In genomic region chr6:53483423-53484353, GRCh38 we compare ENCODE assay signal across 1 cellular context.
A peak's percentile ranks its signal among the peaks of the same experiment; 100 is the strongest.
TF ChIP-seq lines count a peak whose summit lies in the region.

No MANE protein-coding gene starts in this region.

TF ChIP-seq in K562, 482 proteins besides CTCF, POLR2A, EP300 and RAD21 (continued from another document and continues in another):
- TF ChIP-seq BCLAF1 (IDR thresholded peaks at IDR 0.05; ENCODE audit: borderline replicate concordance in 1 of 2, control insufficient read depth in 1 of 2, low read depth in 2 of 2, low read length in 1 of 2), result no peak
- TF ChIP-seq KDM1A (IDR thresholded peaks at IDR 0.05), result peak; percentile 76 to 81
- peak; percentile 78 for TF ChIP-seq SMARCA4 (IDR thresholded peaks at IDR 0.05)
- TF ChIP-seq VEZF1 (CRISPR knock-in tag; IDR thresholded peaks at IDR 0.05), result peak; percentile 26; the same call in 1 of the 2 replicates
- TF ChIP-seq CHCHD3 (CRISPR knock-in tag; IDR thresholded peaks at IDR 0.05), result no peak
- 0 out of 2 replicates have a peak, but pooled peaks have one; percentile 27 for TF ChIP-seq SMARCE1 (IDR thresholded peaks at IDR 0.05)
- TF ChIP-seq L3MBTL2 (IDR thresholded peaks at IDR 0.05), result peak; percentile 70; the same call in 1 of the 2 replicates
- TF ChIP-seq SMAD4 (CRISPR knock-in tag; conservative IDR thresholded peaks at IDR 0.05), result 0 out of 2 replicates have a peak, but pooled peaks have one; percentile 28
- TF ChIP-seq RBM39 (optimal IDR thresholded peaks at IDR 0.05; ENCODE audit: low read depth, low read length), result no peak
- peak; percentile 95 for TF ChIP-seq ZNF384 (IDR thresholded peaks at IDR 0.05; ENCODE audit: low read depth, low read length)
- TF ChIP-seq MLLT1 (IDR thresholded peaks at IDR 0.05), result no peak
- TF ChIP-seq ZNF668 (CRISPR knock-in tag; IDR thresholded peaks at IDR 0.05), result no peak
- TF ChIP-seq BDP1 (IDR thresholded peaks at IDR 0.05; ENCODE audit: insufficient read depth, insufficient read length), result no peak
- TF ChIP-seq HES1 (IDR thresholded peaks at IDR 0.05; ENCODE audit: low read depth), result peak; percentile 86
- TF ChIP-seq HMBOX1 (IDR thresholded peaks at IDR 0.05), result peak; percentile 58; the same call in 1 of the 2 replicates
- TF ChIP-seq ASH1L (IDR thresholded peaks at IDR 0.05; ENCODE audit: borderline replicate concordance, low read depth, partially characterized antibody), result no peak
- TF ChIP-seq OTX1 (CRISPR knock-in tag; IDR thresholded peaks at IDR 0.05), result no peak
- no peak for TF ChIP-seq ZKSCAN8 (CRISPR knock-in tag; IDR thresholded peaks at IDR 0.05)
- no peak for TF ChIP-seq KLF1 (tag; IDR thresholded peaks at IDR 0.05)
- TF ChIP-seq NFE2 (IDR thresholded peaks at IDR 0.05; ENCODE audit: low read depth), result peak; percentile 51; the same call in 1 of the 2 replicates
- TF ChIP-seq SAP30 (IDR thresholded peaks at IDR 0.05; ENCODE audit: borderline replicate concordance, insufficient read depth, low read depth, low read length, poor library complexity, severe bottlenecking), result no peak
- no peak for TF ChIP-seq KLF13 (tag; IDR thresholded peaks at IDR 0.05; ENCODE audit: borderline replicate concordance, low read depth)
- peak; percentile 51; the same call in 1 of the 2 replicates for TF ChIP-seq PKNOX1 (IDR thresholded peaks at IDR 0.05)
- no peak for TF ChIP-seq HEY1 (CRISPR knock-in tag; IDR thresholded peaks at IDR 0.05; ENCODE audit: borderline replicate concordance)
- TF ChIP-seq ZNF780A (CRISPR knock-in tag; IDR thresholded peaks at IDR 0.05), result no peak
- TF ChIP-seq ZNF639 (CRISPR knock-in tag; conservative IDR thresholded peaks at IDR 0.05 in 1 of 2, IDR thresholded peaks at IDR 0.05 in 1 of 2), result peak in 1 of 2 experiments; percentile 59; a peak in 1 of 4 replicates
- no peak for TF ChIP-seq ATF3 (IDR thresholded peaks at IDR 0.05)
- no peak for TF ChIP-seq ATF3 (CRISPR knock-in tag; conservative IDR thresholded peaks at IDR 0.05)
- peak; percentile 83 for TF ChIP-seq MYC (IDR thresholded peaks at IDR 0.05; ENCODE audit: low read depth, low read length)
- TF ChIP-seq MYC (CRISPR knock-in tag; IDR thresholded peaks at IDR 0.05; ENCODE audit: borderline replicate concordance, low read depth), result no peak
- peak; percentile 49 for TF ChIP-seq CXXC5 (CRISPR knock-in tag; IDR thresholded peaks at IDR 0.05)
- no peak for TF ChIP-seq DNMT1 (IDR thresholded peaks at IDR 0.05)
- TF ChIP-seq ZNF696 (CRISPR knock-in tag; conservative IDR thresholded peaks at IDR 0.05), result no peak
- peak; percentile 83 for TF ChIP-seq GATA2 (CRISPR knock-in tag; IDR thresholded peaks at IDR 0.05)
- 0 out of 2 replicates have a peak, but pooled peaks have one; percentile 35 for TF ChIP-seq LEF1 (IDR thresholded peaks at IDR 0.05)
- peak in 1 of 2 experiments; percentile 58; a peak in 2 of 4 replicates for TF ChIP-seq HDAC1 (IDR thresholded peaks at IDR 0.05)
- peak; percentile 38 for TF ChIP-seq NFYB (IDR thresholded peaks at IDR 0.05; ENCODE audit: extremely low read depth, insufficient read length)
- peak; percentile 38 for TF ChIP-seq MEIS2 (IDR thresholded peaks at IDR 0.05; ENCODE audit: partially characterized antibody)
- 0 out of 2 replicates have a peak, but pooled peaks have one; percentile 40 for TF ChIP-seq ZNF395 (CRISPR knock-in tag; IDR thresholded peaks at IDR 0.05)
- no peak for TF ChIP-seq LARP7 (IDR thresholded peaks at IDR 0.05)
- peak; percentile 59 for TF ChIP-seq MAX (CRISPR knock-in tag; IDR thresholded peaks at IDR 0.05)
- TF ChIP-seq HDAC3 (IDR thresholded peaks at IDR 0.05; ENCODE audit: borderline replicate concordance, partially characterized antibody), result no peak
- peak; percentile 83 for TF ChIP-seq CBFA2T3 (IDR thresholded peaks at IDR 0.05)
- TF ChIP-seq MTA2 (IDR thresholded peaks at IDR 0.05; ENCODE audit: low read depth), result peak; percentile 29; the same call in 1 of the 2 replicates
- peak; percentile 66 for TF ChIP-seq TAL1 (IDR thresholded peaks at IDR 0.05)
- no peak for TF ChIP-seq ZFP91 (CRISPR knock-in tag; IDR thresholded peaks at IDR 0.05)
- peak; percentile 40; the same call in 1 of the 2 replicates for TF ChIP-seq FOXM1 (IDR thresholded peaks at IDR 0.05; ENCODE audit: low read depth)
- TF ChIP-seq FOXM1 (CRISPR knock-in tag; IDR thresholded peaks at IDR 0.05; ENCODE audit: low read depth), result no peak
- no peak for TF ChIP-seq NR0B1 (IDR thresholded peaks at IDR 0.05; ENCODE audit: partially characterized antibody)
- TF ChIP-seq TCF3 (CRISPR knock-in tag; IDR thresholded peaks at IDR 0.05), result peak; percentile 71
- TF ChIP-seq HDAC2 (IDR thresholded peaks at IDR 0.05), result peak; percentile 61; the same call in 1 of the 2 replicates
- TF ChIP-seq BACH1 (tag; IDR thresholded peaks at IDR 0.05), result 0 out of 2 replicates have a peak, but pooled peaks have one; percentile 55
